ENCODE assay signal across 19 cellular contexts in the genomic region with DNA sequence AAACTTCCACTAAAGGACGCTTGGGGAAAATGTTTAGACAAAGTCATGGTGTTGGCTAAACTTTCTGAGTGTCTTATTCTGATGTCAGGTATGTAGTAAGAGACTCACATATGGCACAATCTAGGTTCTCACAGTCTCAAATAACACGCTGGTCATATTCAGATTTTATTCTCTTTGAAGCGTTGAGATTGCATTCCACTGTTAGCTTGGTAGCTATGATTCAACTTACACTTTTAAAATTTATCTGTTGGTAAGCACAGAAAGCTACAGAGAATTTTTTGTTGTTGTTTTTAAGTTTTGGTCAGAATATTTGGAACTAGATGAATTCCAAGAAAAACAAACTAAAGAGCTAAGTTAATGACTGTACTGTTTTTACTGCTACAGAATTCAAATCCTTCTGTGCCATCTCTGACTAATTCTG.
DNase-seq lines count a peak whose midpoint lies in the region; ATAC-seq, FAIRE-seq and TF ChIP-seq lines count a peak whose summit lies in the region.
"Had no signal": no experiment of that assay in that cellular context is flagged by ENCODE, and none has a peak within 500 bp of the region (broad histone marks: within the 10 kb centered on the region; RNA-seq: fewer than 3 reads in every experiment).

No MANE protein-coding gene starts in this region.

- FAIRE-seq in H54 (lab: Jason Lieb, UNC), result peak; percentile 50
- FAIRE-seq: colon had no signal

- no peak for DNase-seq in H54 (ENCODE audit: insufficient read length, low spot score)
- DNase-seq in brain microvascular endothelial cell, result peak; percentile 24
- peak; percentile 67 to 77 for DNase-seq in foreskin fibroblast
- no peak for DNase-seq in superior temporal gyrus (ENCODE audit: extremely low spot score)
- DNase-seq: activated CD4-positive, CD25-positive, alpha-beta regulatory T cell treated with anti-CD3 and anti-CD28 coated beads, Interleukin-2, amount 50 U/mL, for 72 hours; adrenal gland; CD8-positive, alpha-beta T cell; DND-41; NCI-H774; PC-9; stimulated activated naive CD4-positive, alpha-beta T cell treated with Interleukin-2 at 50 U/mL for 16 hours had no signal

- peak overlapping the region; percentile 84 for H2AFZ ChIP-seq in ACC112 (ENCODE audit: low read length, unreplicated experiment)
- H2AFZ ChIP-seq: PC-9 had no signal

- H3K36me3 ChIP-seq in ACC112 (ENCODE audit: insufficient read depth, low read length), result no peaks in the 10 kb centered on the region
- H3K36me3 ChIP-seq in brain microvascular endothelial cell (replicated peaks), result no peaks in the 10 kb centered on the region
- H3K36me3 ChIP-seq: adrenal gland, right atrium auricular region, SJSA1 had no signal

- TF ChIP-seq POLR2A in H54 (IDR thresholded peaks at IDR 0.05; ENCODE audit: low read depth, low read length), result no peak

- in situ Hi-C loops in brain microvascular endothelial cell (cut with HindIII; ENCODE audit: low pct_ligation_motif_present, low sequenced_read_pairs), result no loop called here

- no peak for TF ChIP-seq CTCF in brain microvascular endothelial cell (IDR thresholded peaks at IDR 0.05; ENCODE audit: low read depth, low read length, missing control alignments)
- no peak for TF ChIP-seq CTCF in foreskin fibroblast (IDR thresholded peaks at IDR 0.05; ENCODE audit: low read depth, low read length)

- no peaks in the 10 kb centered on the region for H3K27me3 ChIP-seq in ACC112 (ENCODE audit: insufficient read depth, low read length)
- no peaks in the 10 kb centered on the region for H3K27me3 ChIP-seq in brain microvascular endothelial cell (replicated peaks)
- H3K27me3 ChIP-seq: adrenal gland, right atrium auricular region, SJSA1 had no signal

- peak overlapping the region; percentile 50 for H3K4me3 ChIP-seq in ACC112 (ENCODE audit: low read depth, low read length)
- H3K4me3 ChIP-seq in brain microvascular endothelial cell (ENCODE audit: low read depth, low read length), result no peak overlapping the region
- no peak overlapping the region for H3K4me3 ChIP-seq in foreskin fibroblast (ENCODE audit: low read depth in 1 of 2, low read length in 2 of 2)
- H3K4me3 ChIP-seq: adrenal gland, PC-9, right atrium auricular region, SJSA1 had no signal

- H3K79me2 ChIP-seq in ACC112 (ENCODE audit: control insufficient read depth, insufficient read depth, low read length, unreplicated experiment), result no peaks in the 10 kb centered on the region

- peaks cover 19% of the 10 kb centered on the region for H3K4me1 ChIP-seq in ACC112 (ENCODE audit: control insufficient read depth, insufficient read depth, low read length, unreplicated experiment)
- H3K4me1 ChIP-seq: adrenal gland, right atrium auricular region, SJSA1 had no signal

- H3K27ac ChIP-seq in ACC112 (ENCODE audit: low read depth, low read length) (peak overlapping the region; percentile 63), brain microvascular endothelial cell (no peak overlapping the region)
- H3K27ac ChIP-seq: adrenal gland, PC-9, right atrium auricular region, SJSA1 had no signal

- ATAC-seq in HG02973 (IDR thresholded peaks at IDR 0.05; ENCODE audit: unreplicated experiment) (no peak), GM21447 (IDR thresholded peaks at IDR 0.05; ENCODE audit: unreplicated experiment) (no peak), GM19395 (IDR thresholded peaks at IDR 0.05; ENCODE audit: unreplicated experiment) (no peak)
- ATAC-seq: CD8-positive, alpha-beta T cell; left lobe of liver had no signal

Comparison
In these comparisons a context has a peak if more than half of its experiments do, and no peak if none do; other contexts are left out.
1. DNase-seq: peak in brain microvascular endothelial cell (single experiment) and foreskin fibroblast (2 of 2); none in H54 (single experiment) and superior temporal gyrus (single experiment).